In genomic region chr11:60206616-60207015, GRCh38 we compare ENCODE assay signal across 1 cellular context.
TF ChIP-seq lines count a peak whose summit lies in the region.

No MANE protein-coding gene starts in this region.

TF ChIP-seq in GM12878, 131 proteins besides CTCF, POLR2A, EP300 and RAD21 (continued from another document and continues in another):
- TF ChIP-seq NKRF (conservative IDR thresholded peaks at IDR 0.05) (no peak), CEBPZ (IDR thresholded peaks at IDR 0.05; ENCODE audit: low read depth, low read length) (no peak), PAX8 (IDR thresholded peaks at IDR 0.05) (no peak), IRF3 (IDR thresholded peaks at IDR 0.05) (no peak), MTA3 (IDR thresholded peaks at IDR 0.05; ENCODE audit: borderline replicate concordance, low read length) (no peak), SIN3A (IDR thresholded peaks at IDR 0.05; ENCODE audit: low read depth, low read length) (no peak), ESRRA (IDR thresholded peaks at IDR 0.05; ENCODE audit: low read length) (no peak), TCF3 (IDR thresholded peaks at IDR 0.05; ENCODE audit: borderline replicate concordance, insufficient read depth, low read depth, low read length) (no peak), KAT2A (conservative IDR thresholded peaks at IDR 0.05; ENCODE audit: control insufficient read depth, low read depth, low read length) (no peak), CBX5 (IDR thresholded peaks at IDR 0.05; ENCODE audit: low read depth) (no peak), NR2C1 (IDR thresholded peaks at IDR 0.05) (no peak), RB1 (IDR thresholded peaks at IDR 0.05; ENCODE audit: borderline replicate concordance) (no peak), HCFC1 (IDR thresholded peaks at IDR 0.05; ENCODE audit: low read length) (no peak), RELA (IDR thresholded peaks at IDR 0.05; ENCODE audit: borderline replicate concordance, partially characterized antibody) (no peak), JUNB (IDR thresholded peaks at IDR 0.05) (peak; percentile 95), CREM (IDR thresholded peaks at IDR 0.05; ENCODE audit: low read depth) (peak; percentile 82), NFYA (IDR thresholded peaks at IDR 0.05; ENCODE audit: borderline replicate concordance, low read depth, low read length) (no peak), TAF1 (IDR thresholded peaks at IDR 0.05; ENCODE audit: borderline replicate concordance, low read depth, low read length) (no peak), MEF2A (IDR thresholded peaks at IDR 0.05; ENCODE audit: insufficient read depth, low read depth, low read length) (0 out of 2 replicates have a peak, but pooled peaks have one; percentile 17), GABPA (IDR thresholded peaks at IDR 0.05; ENCODE audit: low read depth) (no peak; the same call in 1 of the 2 replicates), WRNIP1 (IDR thresholded peaks at IDR 0.05; ENCODE audit: borderline replicate concordance, low read depth, low read length) (no peak), CHD4 (IDR thresholded peaks at IDR 0.05) (no peak), IKZF2 (IDR thresholded peaks at IDR 0.05) (peak; percentile 31 to 41; a peak in 1 of 4 replicates), FOS (IDR thresholded peaks at IDR 0.05; ENCODE audit: borderline replicate concordance, extremely low read depth, insufficient read length) (no peak), ZNF207 (IDR thresholded peaks at IDR 0.05; ENCODE audit: borderline replicate concordance) (no peak), BCL11A (IDR thresholded peaks at IDR 0.05; ENCODE audit: low read depth, low read length) (peak; percentile 94), POU2F2 (IDR thresholded peaks at IDR 0.05; ENCODE audit: borderline replicate concordance, low read depth, low read length) (no peak), ATF7 (IDR thresholded peaks at IDR 0.05; ENCODE audit: low read depth) (peak; percentile 81), RUNX3 (IDR thresholded peaks at IDR 0.05; ENCODE audit: low read length) (peak; percentile 87), PML (IDR thresholded peaks at IDR 0.05; ENCODE audit: low read length) (no peak), RCOR1 (conservative IDR thresholded peaks at IDR 0.05; ENCODE audit: low read depth, low read length) (no peak), ZNF622 (IDR thresholded peaks at IDR 0.05) (no peak), STAT1 (conservative IDR thresholded peaks at IDR 0.05) (no peak), DPF2 (IDR thresholded peaks at IDR 0.05) (peak; percentile 77), SUZ12 (IDR thresholded peaks at IDR 0.05; ENCODE audit: unreplicated experiment) (no peak), YY1 (IDR thresholded peaks at IDR 0.05; ENCODE audit: low read depth, low read length) (no peak), EED (IDR thresholded peaks at IDR 0.05; ENCODE audit: low read depth) (peak; percentile 61; the same call in 1 of the 2 replicates), MEF2B (IDR thresholded peaks at IDR 0.05; ENCODE audit: partially characterized antibody, poor library complexity, severe bottlenecking) (peak; percentile 75), REST (IDR thresholded peaks at IDR 0.05; ENCODE audit: low read depth, low read length) (no peak), ZZZ3 (IDR thresholded peaks at IDR 0.05; ENCODE audit: control insufficient read depth, insufficient read length, low read depth) (no peak), NR2F1 (conservative IDR thresholded peaks at IDR 0.05) (peak; percentile 89), ZNF274 (IDR thresholded peaks at IDR 0.05; ENCODE audit: insufficient read depth, insufficient read length) (no peak)
- TF ChIP-seq, protein P1, sequence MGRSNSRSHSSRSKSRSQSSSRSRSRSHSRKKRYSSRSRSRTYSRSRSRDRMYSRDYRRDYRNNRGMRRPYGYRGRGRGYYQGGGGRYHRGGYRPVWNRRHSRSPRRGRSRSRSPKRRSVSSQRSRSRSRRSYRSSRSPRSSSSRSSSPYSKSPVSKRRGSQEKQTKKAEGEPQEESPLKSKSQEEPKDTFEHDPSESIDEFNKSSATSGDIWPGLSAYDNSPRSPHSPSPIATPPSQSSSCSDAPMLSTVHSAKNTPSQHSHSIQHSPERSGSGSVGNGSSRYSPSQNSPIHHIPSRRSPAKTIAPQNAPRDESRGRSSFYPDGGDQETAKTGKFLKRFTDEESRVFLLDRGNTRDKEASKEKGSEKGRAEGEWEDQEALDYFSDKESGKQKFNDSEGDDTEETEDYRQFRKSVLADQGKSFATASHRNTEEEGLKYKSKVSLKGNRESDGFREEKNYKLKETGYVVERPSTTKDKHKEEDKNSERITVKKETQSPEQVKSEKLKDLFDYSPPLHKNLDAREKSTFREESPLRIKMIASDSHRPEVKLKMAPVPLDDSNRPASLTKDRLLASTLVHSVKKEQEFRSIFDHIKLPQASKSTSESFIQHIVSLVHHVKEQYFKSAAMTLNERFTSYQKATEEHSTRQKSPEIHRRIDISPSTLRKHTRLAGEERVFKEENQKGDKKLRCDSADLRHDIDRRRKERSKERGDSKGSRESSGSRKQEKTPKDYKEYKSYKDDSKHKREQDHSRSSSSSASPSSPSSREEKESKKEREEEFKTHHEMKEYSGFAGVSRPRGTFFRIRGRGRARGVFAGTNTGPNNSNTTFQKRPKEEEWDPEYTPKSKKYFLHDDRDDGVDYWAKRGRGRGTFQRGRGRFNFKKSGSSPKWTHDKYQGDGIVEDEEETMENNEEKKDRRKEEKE (IDR thresholded peaks at IDR 0.05): no peak
- TF ChIP-seq, protein P2, sequence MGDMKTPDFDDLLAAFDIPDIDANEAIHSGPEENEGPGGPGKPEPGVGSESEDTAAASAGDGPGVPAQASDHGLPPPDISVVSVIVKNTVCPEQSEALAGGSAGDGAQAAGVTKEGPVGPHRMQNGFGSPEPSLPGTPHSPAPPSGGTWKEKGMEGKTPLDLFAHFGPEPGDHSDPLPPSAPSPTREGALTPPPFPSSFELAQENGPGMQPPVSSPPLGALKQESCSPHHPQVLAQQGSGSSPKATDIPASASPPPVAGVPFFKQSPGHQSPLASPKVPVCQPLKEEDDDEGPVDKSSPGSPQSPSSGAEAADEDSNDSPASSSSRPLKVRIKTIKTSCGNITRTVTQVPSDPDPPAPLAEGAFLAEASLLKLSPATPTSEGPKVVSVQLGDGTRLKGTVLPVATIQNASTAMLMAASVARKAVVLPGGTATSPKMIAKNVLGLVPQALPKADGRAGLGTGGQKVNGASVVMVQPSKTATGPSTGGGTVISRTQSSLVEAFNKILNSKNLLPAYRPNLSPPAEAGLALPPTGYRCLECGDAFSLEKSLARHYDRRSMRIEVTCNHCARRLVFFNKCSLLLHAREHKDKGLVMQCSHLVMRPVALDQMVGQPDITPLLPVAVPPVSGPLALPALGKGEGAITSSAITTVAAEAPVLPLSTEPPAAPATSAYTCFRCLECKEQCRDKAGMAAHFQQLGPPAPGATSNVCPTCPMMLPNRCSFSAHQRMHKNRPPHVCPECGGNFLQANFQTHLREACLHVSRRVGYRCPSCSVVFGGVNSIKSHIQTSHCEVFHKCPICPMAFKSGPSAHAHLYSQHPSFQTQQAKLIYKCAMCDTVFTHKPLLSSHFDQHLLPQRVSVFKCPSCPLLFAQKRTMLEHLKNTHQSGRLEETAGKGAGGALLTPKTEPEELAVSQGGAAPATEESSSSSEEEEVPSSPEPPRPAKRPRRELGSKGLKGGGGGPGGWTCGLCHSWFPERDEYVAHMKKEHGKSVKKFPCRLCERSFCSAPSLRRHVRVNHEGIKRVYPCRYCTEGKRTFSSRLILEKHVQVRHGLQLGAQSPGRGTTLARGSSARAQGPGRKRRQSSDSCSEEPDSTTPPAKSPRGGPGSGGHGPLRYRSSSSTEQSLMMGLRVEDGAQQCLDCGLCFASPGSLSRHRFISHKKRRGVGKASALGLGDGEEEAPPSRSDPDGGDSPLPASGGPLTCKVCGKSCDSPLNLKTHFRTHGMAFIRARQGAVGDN (IDR thresholded peaks at IDR 0.05): no peak
